Comparison of ENCODE assay signal across 8 cellular contexts in genomic region chr2:73233154-73233931, GRCh38. TPM values are rescaled to one million over a fixed set of nuclear protein-coding genes. Genes with fewer than 3 reads are reported as not detected.
A peak's percentile ranks its signal among the peaks of the same experiment; 100 is the strongest.
DNase-seq lines count a peak whose midpoint lies in the region; ATAC-seq, FAIRE-seq and TF ChIP-seq lines count a peak whose summit lies in the region.

Gene PRADC1, minus strand, starts transcription at chr2:73233239. Its CDS starts 79 bp downstream, at chr2:73233160.

- peak; percentile 91 for ATAC-seq in GM18498 (IDR thresholded peaks at IDR 0.05; ENCODE audit: unreplicated experiment)
- ATAC-seq in HG02938 (IDR thresholded peaks at IDR 0.05; ENCODE audit: unreplicated experiment) = peak; percentile 86
- peak; percentile 91 to 95 (median 94) for ATAC-seq in psoas muscle

- no peaks in the 10 kb centered on the region for H3K27me3 ChIP-seq in right atrium auricular region
- H3K27me3 ChIP-seq in psoas muscle (ENCODE audit: insufficient read depth in 3 of 3, low read length in 2 of 3) = no peaks in the 10 kb centered on the region

- 0 to 1% (median 0%) methylated on average over 56 to 67 of the region's 67 CpGs for WGBS in psoas muscle, 3 donors

- H3K27ac ChIP-seq in right atrium auricular region = peak within 1 kb of the TSS; percentile 92 to 95
- peak within 1 kb of the TSS; percentile 95 for H3K27ac ChIP-seq in psoas muscle

- FAIRE-seq in urothelium cell line (lab: Jason Lieb, UNC) = peak; percentile 93

- H3K4me3 ChIP-seq in right atrium auricular region (peak within 1 kb of the TSS; percentile 73 to 87), psoas muscle (peak within 1 kb of the TSS; percentile 91)

- DNase-seq in NCI-H187 (lab: John Stamatoyannopoulos, UW) (peak; percentile 74 to 93), T-helper 2 cell (peak; percentile 85 to 98 (median 92)), anterior cingulate cortex (lab: John Stamatoyannopoulos, UW) (peak; percentile 86 to 100 (median 99)), right atrium auricular region (ENCODE audit: low spot score) (peak; percentile 100), psoas muscle (peak; percentile 98 to 99), urothelium cell line (ENCODE audit: low spot score) (peak; percentile 99)

- H3K36me3 ChIP-seq in right atrium auricular region (peaks cover 18% of the 10 kb centered on the region), psoas muscle (ENCODE audit: insufficient read depth in 1 of 2, low read depth in 1 of 2) (peaks cover 0 to 29% of the 10 kb centered on the region in 2 donors)

- H3K4me1 ChIP-seq in right atrium auricular region (peaks cover 0 to 37% of the 10 kb centered on the region in 2 donors), psoas muscle (peaks cover 33% of the 10 kb centered on the region)

- no peak for TF ChIP-seq CTCF in right atrium auricular region (IDR thresholded peaks at IDR 0.05)
- TF ChIP-seq CTCF in psoas muscle (IDR thresholded peaks at IDR 0.05) = no peak

- H3K9me3 ChIP-seq in right atrium auricular region (no peaks in the 10 kb centered on the region), psoas muscle (no peaks in the 10 kb centered on the region)

- intact Hi-C loops in psoas muscle (cut with DNase I) = loop anchor here in 1 of 2 donors (2.0 kb wide), 1 partner anchor 19 kb away; the partner anchor contains the start of gene SMYD5

RNA-seq across cellular contexts. Expression of gene PRADC1, which starts in this region (rescaled TPM):
- total RNA-seq in right atrium auricular region (100 to 1,000 TPM in 1 of 2 donors, 10 to 100 TPM in 1; 49.5 to 124 TPM), psoas muscle (10 to 100 TPM; 53.6 to 98.3 (median 63.7) TPM)
- 100 to 1,000 TPM in 1 of 3 donors, 10 to 100 TPM in 2; 87.6 to 118 (median 99.9) TPM for polyA plus RNA-seq in psoas muscle

Comparison
In these comparisons a context has a peak if more than half of its experiments do, and no peak if none do; other contexts are left out.
1. Peak in every context shown above with its lines: DNase-seq, ATAC-seq, H3K4me3 ChIP-seq and H3K27ac ChIP-seq.